8 cellular contexts compared by ENCODE assay signal in the genomic region with DNA sequence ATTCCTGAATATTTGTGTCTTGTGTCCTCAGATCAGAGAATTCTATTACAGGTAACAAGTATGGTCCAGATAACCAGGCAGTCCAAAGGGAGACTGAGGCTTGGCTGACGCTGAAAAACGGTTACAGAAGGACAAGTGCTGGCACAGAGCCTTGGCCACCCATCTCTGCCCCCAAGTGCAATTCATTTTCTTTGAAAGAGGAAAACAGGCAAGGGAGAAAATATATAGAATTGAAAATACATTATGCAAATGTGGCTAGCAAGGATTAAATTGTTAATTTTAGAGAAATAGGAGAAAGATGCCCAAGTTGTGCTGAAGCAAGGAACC. TPM values are rescaled to one million over a fixed set of nuclear protein-coding genes. Genes with fewer than 3 reads are reported as not detected.
A peak's percentile ranks its signal among the peaks of the same experiment; 100 is the strongest.
DNase-seq lines count a peak whose midpoint lies in the region; ATAC-seq and TF ChIP-seq lines count a peak whose summit lies in the region.

No MANE protein-coding gene starts in this region.

- ATAC-seq in left cardiac atrium (no peak), upper lobe of right lung (no peak), HG02759 (IDR thresholded peaks at IDR 0.05; ENCODE audit: unreplicated experiment) (no peak)

- in situ Hi-C loops in brain microvascular endothelial cell (cut with HindIII; ENCODE audit: low pct_ligation_motif_present, low sequenced_read_pairs) = no loop called here

- H3K27me3 ChIP-seq in cardiac muscle cell = no peaks in the 10 kb centered on the region
- H3K27me3 ChIP-seq in brain microvascular endothelial cell (replicated peaks) = no peaks in the 10 kb centered on the region
- peaks cover 30% of the 10 kb centered on the region for H3K27me3 ChIP-seq in mononuclear cell (ENCODE audit: insufficient read depth, low read length)
- no peaks in the 10 kb centered on the region for H3K27me3 ChIP-seq in upper lobe of right lung

- intact Hi-C loops in left cardiac atrium (cut with DNase I) = loop anchor here (5.0 kb wide), 2 partner anchors 34 to 134 kb away; no protein-coding TSS in a partner anchor
- intact Hi-C loops in upper lobe of right lung (cut with DNase I) = loop anchor here (5.0 kb wide), 1 partner anchor 114 kb away; a partner anchor contains a TSS

- peaks cover 50% of the 10 kb centered on the region for H3K4me1 ChIP-seq in cardiac muscle cell (ENCODE audit: low read depth)
- peaks cover 59% of the 10 kb centered on the region for H3K4me1 ChIP-seq in mononuclear cell (ENCODE audit: insufficient read depth, low read length)
- peaks cover 59% of the 10 kb centered on the region for H3K4me1 ChIP-seq in upper lobe of right lung

- H3K27ac ChIP-seq in cardiac muscle cell (no peak overlapping the region), brain microvascular endothelial cell (peak overlapping the region; percentile 78), upper lobe of right lung (peak overlapping the region; percentile 80), RWPE1 (no peak overlapping the region)

- no peaks in the 10 kb centered on the region for H3K36me3 ChIP-seq in cardiac muscle cell
- peaks cover 7% of the 10 kb centered on the region for H3K36me3 ChIP-seq in brain microvascular endothelial cell (replicated peaks)
- H3K36me3 ChIP-seq in upper lobe of right lung = peaks cover 10% of the 10 kb centered on the region

- POLR2A ChIA-PET in RWPE1 (lab: Yijun Ruan, JAX; ENCODE audit: low non-redundant PET) = no interaction called here

- DNase-seq in cardiac muscle cell (ENCODE audit: low read depth in 1 of 2, low spot score in 1 of 2) = no peak
- no peak for DNase-seq in left cardiac atrium
- no peak for DNase-seq in brain microvascular endothelial cell
- DNase-seq in upper lobe of right lung = no peak
- DNase-seq in RWPE1 (ENCODE audit: low spot score) = no peak
- DNase-seq in AG08395 (ENCODE audit: low spot score) = no peak

- CTCF ChIA-PET in RWPE1 (lab: Yijun Ruan, JAX) = interaction anchor here (1.5 kb wide), 1 partner anchor 132 kb away, joined by 4 read pairs; no protein-coding TSS in a partner anchor

- H3K9me3 ChIP-seq in cardiac muscle cell (ENCODE audit: low read depth) (no peaks in the 10 kb centered on the region), mononuclear cell (ENCODE audit: low read depth, low read length) (no peaks in the 10 kb centered on the region), upper lobe of right lung (no peaks in the 10 kb centered on the region)

- TF ChIP-seq CTCF in cardiac muscle cell (IDR thresholded peaks at IDR 0.05; ENCODE audit: low read depth, low read length) = no peak
- TF ChIP-seq CTCF in brain microvascular endothelial cell (IDR thresholded peaks at IDR 0.05; ENCODE audit: low read depth, low read length, missing control alignments) = no peak
- no peak for TF ChIP-seq CTCF in upper lobe of right lung (IDR thresholded peaks at IDR 0.05)
- no peak for TF ChIP-seq CTCF in RWPE1 (conservative IDR thresholded peaks at IDR 0.05; ENCODE audit: low read depth)

- peak overlapping the region; percentile 51 for H3K4me3 ChIP-seq in cardiac muscle cell
- peak overlapping the region; percentile 63 for H3K4me3 ChIP-seq in brain microvascular endothelial cell (ENCODE audit: low read depth, low read length)
- peak overlapping the region; percentile 42 for H3K4me3 ChIP-seq in mononuclear cell (ENCODE audit: low read length)
- peak overlapping the region; percentile 68 for H3K4me3 ChIP-seq in upper lobe of right lung

RNA-seq across cellular contexts. Expression of a gene that starts 1.2 kb away (rescaled TPM):
- total RNA-seq in cardiac muscle cell (25.0 and 25.9 TPM in 2 replicates), left cardiac atrium (100 to 1,000 TPM; 139 to 157 TPM), mononuclear cell (9.3 TPM), upper lobe of right lung (183 TPM)
- polyA plus RNA-seq in cardiac muscle cell = 27.6 and 35.8 TPM in 2 replicates

RNA-seq across cellular contexts. Expression of a gene that starts 29.8 kb away (rescaled TPM):
- total RNA-seq in cardiac muscle cell = 23.9 and 24.8 TPM in 2 replicates
- 96.6 and 103 TPM in 2 replicates for polyA plus RNA-seq in cardiac muscle cell
- total RNA-seq in left cardiac atrium = 10 to 100 TPM; 41.5 to 62.8 TPM
- 30.7 TPM for total RNA-seq in mononuclear cell
- 67.8 TPM for total RNA-seq in upper lobe of right lung

Comparison
In these comparisons a context has a peak if more than half of its experiments do, and no peak if none do; other contexts are left out.
1. H3K27ac ChIP-seq: peak in brain microvascular endothelial cell (single experiment) and upper lobe of right lung (single experiment); none in cardiac muscle cell (single experiment) and RWPE1 (single experiment).
2. Peak in every context shown above with its lines, with median percentiles within 50 percentile points of each other: H3K4me3 ChIP-seq.